In genomic region chr11:67111261-67111660, GRCh38 we compare ENCODE assay signal across 27 cellular contexts. TPM values are rescaled to one million over a fixed set of nuclear protein-coding genes. Genes with fewer than 3 reads are reported as not detected.
A peak's percentile ranks its signal among the peaks of the same experiment; 100 is the strongest.
DNase-seq lines count a peak whose midpoint lies in the region; ATAC-seq, FAIRE-seq and TF ChIP-seq lines count a peak whose summit lies in the region.
"Had no signal": no experiment of that assay in that cellular context is flagged by ENCODE, and none has a peak within 500 bp of the region (broad histone marks: within the 10 kb centered on the region; RNA-seq: fewer than 3 reads in every experiment).

No MANE protein-coding gene starts in this region.

- H3K27ac ChIP-seq in AG04450 (ENCODE audit: low read depth, low read length) = no peak overlapping the region
- no peak overlapping the region for H3K27ac ChIP-seq in GM23338 (ENCODE audit: low read depth)
- no peak overlapping the region for H3K27ac ChIP-seq in GM12878 (ENCODE audit: control insufficient read depth, insufficient read depth)
- H3K27ac ChIP-seq in right lobe of liver = peak overlapping the region in 2 of 3 donors; percentile 5 to 24
- H3K27ac ChIP-seq: body of pancreas, parathyroid adenoma, SJCRH30, vagina had no signal

- TF ChIP-seq POLR2A in GM12878 (IDR thresholded peaks at IDR 0.05; ENCODE audit: low read depth, low read length) (no peak), right lobe of liver (IDR thresholded peaks at IDR 0.05) (no peak)

- H3K79me2 ChIP-seq in GM23338 (replicated peaks; ENCODE audit: insufficient read depth) (no peaks in the 10 kb centered on the region), GM12878 (ENCODE audit: control insufficient read depth, insufficient read depth, low read length) (no peaks in the 10 kb centered on the region)
- H3K79me2 ChIP-seq: parathyroid adenoma had no signal

- H3K4me2 ChIP-seq in GM23338 (no peak overlapping the region), GM12878 (ENCODE audit: control insufficient read depth, insufficient read depth) (no peak overlapping the region)

- H3K27ac Mint-ChIP-seq in GM23338 = no peak overlapping the region
- H3K27ac Mint-ChIP-seq: activated CD4-positive, alpha-beta T cell treated with anti-CD3 and anti-CD28 coated beads, Interleukin-2, amount 10 ng/mL, durations not matched to agents 7 days and 5 days; activated naive CD8-positive, alpha-beta T cell treated with anti-CD3 and anti-CD28 coated beads, Interleukin-2, amount 50 U/mL, for 24 hours; natural killer cell treated with Interleukin-12 subunit alpha and Interleukin-12 subunit beta and Interleukin-15 and Interleukin-18, amount 100 ng/mL, for 72 hours; T-helper 1 cell treated with Interleukin-12 subunit alpha and Interleukin-12 subunit beta and Interleukin-4 antibody, amounts not matched to agents 30 μg/mL and 1 μg/mL, for 36 hours had no signal

- H4K20me1 ChIP-seq in GM23338 (replicated peaks; ENCODE audit: insufficient read depth) = no peaks in the 10 kb centered on the region
- no peaks in the 10 kb centered on the region for H4K20me1 ChIP-seq in GM12878 (ENCODE audit: control insufficient read depth, insufficient read depth)

- no TSS peak for BruUV-seq in GM12878 (replicated peaks; lab: Mats Ljungman, UMichigan)

- H3K36me3 ChIP-seq in GM23338 (ENCODE audit: insufficient read depth) (no peaks in the 10 kb centered on the region), GM12878 (ENCODE audit: control insufficient read depth in 2 of 2, insufficient read depth in 2 of 2, low read length in 1 of 2) (no peaks in the 10 kb centered on the region), right lobe of liver (no peaks in the 10 kb centered on the region)
- H3K36me3 ChIP-seq: heart left ventricle, SJCRH30, vagina had no signal

- CTCF ChIA-PET in AG04450 (lab: Charles Lee) = interaction anchor here (1.1 kb wide), 2 partner anchors 30 to 206 kb away, joined by 3 to 4 read pairs; no protein-coding TSS in a partner anchor
- CTCF ChIA-PET in GM12878 (lab: Yijun Ruan, JAX) = interaction anchor here (0.5 to 0.9 kb wide), 2 partner anchors 13 to 37 kb away, joined by 3 read pairs; no protein-coding TSS in a partner anchor

- H3K27me3 Mint-ChIP-seq in GM23338 (ENCODE audit: insufficient read depth, low read depth, poor library complexity) = peaks cover 6% of the 10 kb centered on the region
- H3K27me3 Mint-ChIP-seq: activated CD4-positive, alpha-beta T cell treated with anti-CD3 and anti-CD28 coated beads, Interleukin-2, amount 10 ng/mL, durations not matched to agents 7 days and 5 days; activated naive CD8-positive, alpha-beta T cell treated with anti-CD3 and anti-CD28 coated beads, Interleukin-2, amount 50 U/mL, for 24 hours; natural killer cell treated with Interleukin-12 subunit alpha and Interleukin-12 subunit beta and Interleukin-15 and Interleukin-18, amount 100 ng/mL, for 72 hours had no signal

- H3K27me3 ChIP-seq in AG04450 (ENCODE audit: control insufficient read depth, insufficient read depth, low read length) = peaks cover 2% of the 10 kb centered on the region
- H3K27me3 ChIP-seq in GM23338 (ENCODE audit: insufficient read depth) = no peaks in the 10 kb centered on the region
- H3K27me3 ChIP-seq in GM12878 (replicated peaks in 1 of 2; ENCODE audit: control insufficient read depth in 2 of 2, insufficient read depth in 2 of 2, low read length in 1 of 2) = no peaks in the 10 kb centered on the region
- no peaks in the 10 kb centered on the region for H3K27me3 ChIP-seq in right lobe of liver
- H3K27me3 ChIP-seq: body of pancreas, heart left ventricle, SJCRH30, vagina had no signal

- no peak for FAIRE-seq in GM12878 (lab: Jason Lieb, UNC)
- FAIRE-seq: colon, D721Med, H1 had no signal

- no peaks in the 10 kb centered on the region for H3K9me2 ChIP-seq in GM23338 (ENCODE audit: insufficient read depth)

- no peak overlapping the region for H3K4me3 ChIP-seq in AG04450 (ENCODE audit: low read depth, low read length)
- H3K4me3 ChIP-seq in GM23338 = no peak overlapping the region
- no peak overlapping the region for H3K4me3 ChIP-seq in GM12878
- H3K4me3 ChIP-seq in right lobe of liver = no peak overlapping the region
- H3K4me3 ChIP-seq: body of pancreas, heart left ventricle, SJCRH30, vagina had no signal

- TF ChIP-seq RAD21 in GM12878 (IDR thresholded peaks at IDR 0.05; ENCODE audit: insufficient read depth, low read depth, low read length) = no peak

- POLR2A ChIA-PET in AG04450 (lab: Yijun Ruan, JAX) = interaction anchor here (1.4 kb wide), 1 partner anchor 128 kb away, joined by 3 read pairs; no protein-coding TSS in a partner anchor
- POLR2A ChIA-PET in GM12878 (lab: Charles Lee) = interaction anchor here (0.7 to 1.4 kb wide), 2 partner anchors 8 to 9 kb away, joined by 3 read pairs; partner anchors contain the start of gene KDM2A

- peak; percentile 11 for DNase-seq in AG04450 (ENCODE audit: low read depth, low spot score)
- no peak for DNase-seq in GM23338 (ENCODE audit: low spot score)
- DNase-seq in GM12878 (ENCODE audit: low read depth, low spot score) = no peak
- DNase-seq in right lobe of liver = no peak
- DNase-seq in occipital lobe (lab: John Stamatoyannopoulos, UW) = no peak
- DNase-seq: activated CD4-positive, alpha-beta T cell treated with anti-CD3 and anti-CD28 coated beads, Interleukin-2, amount 10 ng/mL, durations not matched to agents 7 days and 5 days; activated effector memory CD4-positive, alpha-beta T cell treated with Interleukin-2 at 50 U/mL for 16 hours; activated naive CD8-positive, alpha-beta T cell treated with anti-CD3 and anti-CD28 coated beads, Interleukin-2, amount 50 U/mL, for 24 hours; body of pancreas; heart left ventricle; KBM-7; left colon; MV-4-11; NCI-H187; stimulated activated CD4-positive, alpha-beta T cell treated with anti-CD3 and anti-CD28 coated beads, Interleukin-1b, Interleukin-23, amount 100 ng/mL, for 48 hours had no signal

- H3K9ac ChIP-seq in GM12878 (ENCODE audit: control insufficient read depth, insufficient read depth, low read length) = no peak overlapping the region
- H3K9ac ChIP-seq: parathyroid adenoma had no signal

- intact Hi-C loops in GM12878 (cut with micrococcal nuclease; ENCODE audit: unreplicated experiment) (no loop called here), right lobe of liver (cut with DNase I) (no loop called here)

- TF ChIP-seq EP300 in GM12878 (IDR thresholded peaks at IDR 0.05; ENCODE audit: borderline replicate concordance in 1 of 2, control insufficient read depth in 1 of 2, low read depth in 2 of 2, low read length in 2 of 2) = no peak

- H3F3A ChIP-seq in GM23338 (replicated peaks; ENCODE audit: low read depth) = no peaks in the 10 kb centered on the region

- no peak overlapping the region for H3K4me3 Mint-ChIP-seq in GM23338
- H3K4me3 Mint-ChIP-seq: activated CD4-positive, alpha-beta T cell treated with anti-CD3 and anti-CD28 coated beads, Interleukin-2, amount 10 ng/mL, durations not matched to agents 7 days and 5 days; activated naive CD8-positive, alpha-beta T cell treated with anti-CD3 and anti-CD28 coated beads, Interleukin-2, amount 50 U/mL, for 24 hours; natural killer cell treated with Interleukin-12 subunit alpha and Interleukin-12 subunit beta and Interleukin-15 and Interleukin-18, amount 100 ng/mL, for 72 hours; T-helper 1 cell treated with Interleukin-12 subunit alpha and Interleukin-12 subunit beta and Interleukin-4 antibody, amounts not matched to agents 30 μg/mL and 1 μg/mL, for 36 hours had no signal

- H2AFZ ChIP-seq in GM23338 (0 out of 2 replicates have a peak overlapping the region, but pooled peaks have one; percentile 28), GM12878 (ENCODE audit: control insufficient read depth, low read depth, low read length) (0 out of 2 replicates have a peak overlapping the region, but pooled peaks have one; percentile 24)
- H2AFZ ChIP-seq: parathyroid adenoma had no signal

- H3K9me3 Mint-ChIP-seq in GM23338 = no peaks in the 10 kb centered on the region
- H3K9me3 Mint-ChIP-seq: activated CD4-positive, alpha-beta T cell treated with anti-CD3 and anti-CD28 coated beads, Interleukin-2, amount 10 ng/mL, durations not matched to agents 7 days and 5 days; activated naive CD8-positive, alpha-beta T cell treated with anti-CD3 and anti-CD28 coated beads, Interleukin-2, amount 50 U/mL, for 24 hours; natural killer cell treated with Interleukin-12 subunit alpha and Interleukin-12 subunit beta and Interleukin-15 and Interleukin-18, amount 100 ng/mL, for 72 hours; T-helper 1 cell treated with Interleukin-12 subunit alpha and Interleukin-12 subunit beta and Interleukin-4 antibody, amounts not matched to agents 30 μg/mL and 1 μg/mL, for 36 hours had no signal

- TF ChIP-seq CTCF in AG04450 (IDR thresholded peaks at IDR 0.05; ENCODE audit: low read depth, low read length) (no peak), GM23338 (conservative IDR thresholded peaks at IDR 0.05; ENCODE audit: low read depth in 2 of 2) (no peak), GM12878 (IDR thresholded peaks at IDR 0.05 in 2 of 3, conservative IDR thresholded peaks at IDR 0.05 in 1 of 3; ENCODE audit: control insufficient read depth in 2 of 3, extremely low read depth in 1 of 3, insufficient read depth in 1 of 3, low read depth in 3 of 3, low read length in 3 of 3) (no peak), right lobe of liver (IDR thresholded peaks at IDR 0.05) (no peak)

- H3K9me3 ChIP-seq in AG04450 (ENCODE audit: control insufficient read depth, insufficient read depth, low read length) (no peaks in the 10 kb centered on the region), GM12878 (replicated peaks; ENCODE audit: control insufficient read depth, insufficient read depth, low read length) (no peaks in the 10 kb centered on the region), right lobe of liver (no peaks in the 10 kb centered on the region)
- H3K9me3 ChIP-seq: body of pancreas, heart left ventricle, SJCRH30, vagina had no signal

- RAD21 ChIA-PET in GM12878 (lab: Charles Lee; ENCODE audit: unreplicated experiment) = interaction anchor here (0.9 kb wide), 1 partner anchor 16 kb away, joined by 3 read pairs; no protein-coding TSS in a partner anchor

- no peaks in the 10 kb centered on the region for H3K36me3 Mint-ChIP-seq in GM23338 (ENCODE audit: low read depth)
- H3K36me3 Mint-ChIP-seq: natural killer cell treated with Interleukin-12 subunit alpha and Interleukin-12 subunit beta and Interleukin-15 and Interleukin-18, amount 100 ng/mL, for 72 hours had no signal

- WGBS in GM12878 (ENCODE audit: insufficient coverage, insufficient replicate concordance, low lambda C conversion rate, missing lambda C conversion rate) = 11% methylated on average over 1 of the region's 1 CpG
- 5% methylated on average over 1 of the region's 1 CpG for WGBS in right lobe of liver (ENCODE audit: insufficient coverage, low coverage, low lambda C conversion rate, missing lambda C conversion rate)

- peaks cover 4% of the 10 kb centered on the region for H3K4me1 ChIP-seq in GM23338 (ENCODE audit: insufficient read depth)
- peaks cover 40% of the 10 kb centered on the region for H3K4me1 ChIP-seq in GM12878 (ENCODE audit: control insufficient read depth, insufficient read depth, low read length)
- peaks cover 0 to 19% (median 7%) of the 10 kb centered on the region in 4 donors for H3K4me1 ChIP-seq in right lobe of liver
- H3K4me1 ChIP-seq: body of pancreas, vagina had no signal

- in situ Hi-C loops in GM12878 (cut with MboI) = no loop called here

- no peak for ATAC-seq in GM23338
- no peak for ATAC-seq in GM12878
- no peak for ATAC-seq in right lobe of liver
- ATAC-seq in HG03175 (IDR thresholded peaks at IDR 0.05; ENCODE audit: unreplicated experiment) = no peak
- no peak for ATAC-seq in HG03460 (IDR thresholded peaks at IDR 0.05; ENCODE audit: unreplicated experiment)
- ATAC-seq in esophagus mucosa = no peak
- ATAC-seq: activated naive CD8-positive, alpha-beta T cell treated with anti-CD3 and anti-CD28 coated beads, Interleukin-2, amount 50 U/mL, for 24 hours; body of pancreas; left colon; natural killer cell treated with Interleukin-12 subunit alpha and Interleukin-12 subunit beta and Interleukin-15 and Interleukin-18, amount 100 ng/mL, for 72 hours; Panc1 had no signal

- SMC1A ChIA-PET in GM12878 (lab: Charles Lee; ENCODE audit: uncharacterized antibody, unreplicated experiment) = interaction anchor here (1.3 kb wide), 1 partner anchor 232 kb away, joined by 3 read pairs; no protein-coding TSS in a partner anchor

- H3K4me1 Mint-ChIP-seq in GM23338 = peaks cover 16% of the 10 kb centered on the region

RNA-seq across cellular contexts. Expression of gene KDM2A, which starts 7.8 kb away (rescaled TPM):
- polyA plus RNA-seq in AG04450 (2011; rRNA removed) = 52.2 and 53.0 TPM in 2 replicates
- 115 and 122 TPM in 2 replicates for polyA minus RNA-seq in AG04450 (2011; rRNA and poly(A)+ RNA removed)
- 38.0 and 54.1 TPM in 2 replicates for total RNA-seq in GM23338 (2014; rRNA removed; shearing (Covaris generic))
- 24.2 and 25.0 TPM in 2 replicates for polyA plus RNA-seq in GM23338 (2016; fragmentation: Nextera tagmentation; extraction: Ambion mirVana)
- total RNA-seq in GM12878 (2013; cell fraction: nucleolus; rRNA removed) = 275 and 292 TPM in 2 replicates
- 32.5 and 41.1 TPM in 2 replicates for total RNA-seq in GM12878 (2014; rRNA removed)
- 41.0 and 42.0 TPM in 2 replicates for total RNA-seq in GM12878 (2014; rRNA removed; fragmentation: Illumina TruSeq; extraction: Trizol)
- 62.0 and 69.3 TPM in 2 replicates for total RNA-seq in GM12878 (2021)
- 35.7 TPM for polyA plus RNA-seq in GM12878 (2011; ENCODE audit: low read depth)
- polyA plus RNA-seq in GM12878 (2011; rRNA removed) = 34.2 and 66.1 TPM in 2 replicates
- 57.6 and 60.4 TPM in 2 replicates for polyA plus RNA-seq in GM12878 (2011; cell fraction: cytosol; rRNA removed)
- 202 and 220 TPM in 2 replicates for polyA plus RNA-seq in GM12878 (2011; cell fraction: nucleus; rRNA removed)
- polyA plus RNA-seq in GM12878 (2012) = 48.6 and 55.0 TPM in 2 replicates
- polyA plus RNA-seq in GM12878 (2014; fragmentation: Illumina TruSeq; extraction: Trizol) = 53.7 and 65.7 TPM in 2 replicates
- 10 to 100 TPM; 10.5 to 13.0 TPM for polyA plus RNA-seq in GM12878 (2014; fragmentation: Nextera tagmentation; extraction: Ambion mirVana)
- 43.2 and 49.2 TPM in 2 replicates for polyA plus RNA-seq in GM12878 (2014; rRNA removed)
- 10 to 100 TPM; 19.0 to 21.8 TPM for polyA plus RNA-seq in GM12878 (2016; fragmentation: Nextera tagmentation; extraction: Ambion mirVana)
- polyA minus RNA-seq in GM12878 (2011; rRNA and poly(A)+ RNA removed) = 111 and 140 TPM in 2 replicates
- 40.4 and 41.4 TPM in 2 replicates for polyA minus RNA-seq in GM12878 (2011; cell fraction: cytosol; rRNA and poly(A)+ RNA removed)
- 62.4 and 103 TPM in 2 replicates for polyA minus RNA-seq in GM12878 (2011; cell fraction: nucleus; rRNA and poly(A)+ RNA removed)
- total RNA-seq in right lobe of liver = 10 to 100 TPM; 23.8 to 37.1 (median 33.4) TPM
- total RNA-seq in occipital lobe = 37.3 TPM
- 67.2 TPM for total RNA-seq in esophagus mucosa

RNA-seq across cellular contexts. Expression of gene RHOD, which starts 54.6 kb away (rescaled TPM):
- polyA plus RNA-seq in AG04450 (2011; rRNA removed) = 12.9 and 16.9 TPM in 2 replicates
- 9.0 and 10.3 TPM in 2 replicates for polyA minus RNA-seq in AG04450 (2011; rRNA and poly(A)+ RNA removed)
- total RNA-seq in GM23338 (2014; rRNA removed; shearing (Covaris generic)) = 16.2 and 16.7 TPM in 2 replicates
- polyA plus RNA-seq in GM23338 (2016; fragmentation: Nextera tagmentation; extraction: Ambion mirVana) = 12.7 and 13.8 TPM in 2 replicates
- not detected in 2 replicates for total RNA-seq in GM12878 (2013; cell fraction: nucleolus; rRNA removed)
- 2.1 and 2.7 TPM in 2 replicates for total RNA-seq in GM12878 (2014; rRNA removed)
- 0.72 and 0.83 TPM in 2 replicates for total RNA-seq in GM12878 (2014; rRNA removed; fragmentation: Illumina TruSeq; extraction: Trizol)
- total RNA-seq in GM12878 (2021) = 2.2 and 2.6 TPM in 2 replicates
- polyA plus RNA-seq in GM12878 (2011; ENCODE audit: low read depth) = 0.26 TPM
- 0.12 TPM in 1 of 2 replicates, not detected in the other for polyA plus RNA-seq in GM12878 (2011; rRNA removed)
- 0.09 and 0.12 TPM in 2 replicates for polyA plus RNA-seq in GM12878 (2011; cell fraction: cytosol; rRNA removed)
- polyA plus RNA-seq in GM12878 (2011; cell fraction: nucleus; rRNA removed) = 0.24 TPM in 1 of 2 replicates, not detected in the other
- 2.3 and 2.8 TPM in 2 replicates for polyA plus RNA-seq in GM12878 (2012)
- 0.17 and 0.84 TPM in 2 replicates for polyA plus RNA-seq in GM12878 (2014; fragmentation: Illumina TruSeq; extraction: Trizol)
- polyA plus RNA-seq in GM12878 (2014; fragmentation: Nextera tagmentation; extraction: Ambion mirVana) = under 1 TPM in 1 of 2 experiments, not detected in 1; 0.15 TPM
- polyA plus RNA-seq in GM12878 (2014; rRNA removed) = 2.6 and 3.7 TPM in 2 replicates
- 1 to 10 TPM; 1.9 to 2.0 TPM for polyA plus RNA-seq in GM12878 (2016; fragmentation: Nextera tagmentation; extraction: Ambion mirVana)
- not detected in 2 replicates for polyA minus RNA-seq in GM12878 (2011; rRNA and poly(A)+ RNA removed)
- 1.4 and 1.9 TPM in 2 replicates for polyA minus RNA-seq in GM12878 (2011; cell fraction: cytosol; rRNA and poly(A)+ RNA removed)
- 0.24 and 0.67 TPM in 2 replicates for polyA minus RNA-seq in GM12878 (2011; cell fraction: nucleus; rRNA and poly(A)+ RNA removed)
- 100 to 1,000 TPM in 1 of 6 experiments, 10 to 100 TPM in 5; 17.8 to 106 (median 47.3) TPM for total RNA-seq in right lobe of liver
- not detected for total RNA-seq in occipital lobe
- 161 TPM for total RNA-seq in esophagus mucosa
- total RNA-seq: natural killer cell treated with Interleukin-12 subunit alpha and Interleukin-12 subunit beta and Interleukin-15 and Interleukin-18, amount 100 ng/mL, for 72 hours; SJCRH30 had no signal

Comparison
In these comparisons a context has a peak if more than half of its experiments do, and no peak if none do; other contexts are left out.
1. H3K27ac ChIP-seq: peak in right lobe of liver (2 of 3); none in AG04450 (single experiment), GM23338 (single experiment) and GM12878 (single experiment).